ENCODE assay signal across 15 cellular contexts in the genomic region with DNA sequence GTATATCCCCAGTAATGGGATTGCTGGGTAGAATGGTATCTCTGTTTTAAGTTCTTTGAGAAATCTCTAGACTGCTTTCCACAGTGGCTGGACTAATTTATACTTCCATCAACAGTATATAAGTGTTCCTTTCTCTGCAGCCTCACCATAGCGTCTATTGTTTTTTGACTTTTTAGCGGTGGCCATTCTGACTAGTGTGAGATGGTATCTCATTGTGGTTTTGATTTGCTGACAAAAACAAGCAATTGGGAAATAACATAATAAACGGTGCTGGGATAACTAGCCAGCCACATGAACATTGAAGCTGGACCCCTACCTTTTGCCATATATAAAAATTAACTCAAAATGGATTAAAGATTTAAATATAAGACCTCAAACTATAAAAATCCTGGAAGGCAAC. TPM values are rescaled to one million over a fixed set of nuclear protein-coding genes. Genes with fewer than 3 reads are reported as not detected.
DNase-seq lines count a peak whose midpoint lies in the region; ATAC-seq and TF ChIP-seq lines count a peak whose summit lies in the region.
"Had no signal": no experiment of that assay in that cellular context is flagged by ENCODE, and none has a peak within 500 bp of the region (broad histone marks: within the 10 kb centered on the region; RNA-seq: fewer than 3 reads in every experiment).

No MANE protein-coding gene starts in this region.

- H3K27me3 ChIP-seq in upper lobe of left lung: no peaks in the 10 kb centered on the region
- no peaks in the 10 kb centered on the region for H3K27me3 ChIP-seq in esophagus squamous epithelium

- no peak overlapping the region for H3K4me3 Mint-ChIP-seq in activated B cell treated with CpG ODN at 0.5 μM for 24 hours
- no peak overlapping the region for H3K4me3 Mint-ChIP-seq in stimulated activated naive B cell treated with anti-CD40 and anti-IgM and Interleukin-4, amounts not matched to agents 10 μg/mL and 1 μg/mL and 100 μg/mL, for 72 hours
- no peak overlapping the region for H3K4me3 Mint-ChIP-seq in activated CD8-positive, alpha-beta T cell treated with anti-CD3 and anti-CD28 coated beads, Interleukin-2, amount 10 ng/mL, durations not matched to agents 7 days and 5 days
- H3K4me3 Mint-ChIP-seq: CD4-positive, alpha-beta T cell had no signal

- H3K9me3 Mint-ChIP-seq in activated B cell treated with CpG ODN at 0.5 μM for 24 hours: no peaks in the 10 kb centered on the region
- peaks cover 0 to 3% of the 10 kb centered on the region in 2 donors for H3K9me3 Mint-ChIP-seq in stimulated activated naive B cell treated with anti-CD40 and anti-IgM and Interleukin-4, amounts not matched to agents 10 μg/mL and 1 μg/mL and 100 μg/mL, for 72 hours
- H3K9me3 Mint-ChIP-seq in activated CD8-positive, alpha-beta T cell treated with anti-CD3 and anti-CD28 coated beads, Interleukin-2, amount 10 ng/mL, durations not matched to agents 7 days and 5 days (ENCODE audit: insufficient read depth): no peaks in the 10 kb centered on the region
- H3K9me3 Mint-ChIP-seq: CD4-positive, alpha-beta T cell had no signal

- H3K9me3 ChIP-seq in upper lobe of left lung (no peaks in the 10 kb centered on the region), esophagus squamous epithelium (no peaks in the 10 kb centered on the region)

- no peaks in the 10 kb centered on the region for H3K36me3 Mint-ChIP-seq in activated B cell treated with CpG ODN at 0.5 μM for 24 hours (ENCODE audit: low read depth)
- peaks cover 14 to 15% of the 10 kb centered on the region in 2 donors for H3K36me3 Mint-ChIP-seq in stimulated activated naive B cell treated with anti-CD40 and anti-IgM and Interleukin-4, amounts not matched to agents 10 μg/mL and 1 μg/mL and 100 μg/mL, for 72 hours
- H3K36me3 Mint-ChIP-seq in activated CD8-positive, alpha-beta T cell treated with anti-CD3 and anti-CD28 coated beads, Interleukin-2, amount 10 ng/mL, durations not matched to agents 7 days and 5 days (ENCODE audit: low read depth): no peaks in the 10 kb centered on the region

- peak overlapping the region; percentile 59 for H3K27ac Mint-ChIP-seq in activated B cell treated with CpG ODN at 0.5 μM for 24 hours
- peak overlapping the region; percentile 92 for H3K27ac Mint-ChIP-seq in stimulated activated naive B cell treated with anti-CD40 and anti-IgM and Interleukin-4, amounts not matched to agents 10 μg/mL and 1 μg/mL and 100 μg/mL, for 72 hours
- H3K27ac Mint-ChIP-seq in activated CD8-positive, alpha-beta T cell treated with anti-CD3 and anti-CD28 coated beads, Interleukin-2, amount 10 ng/mL, durations not matched to agents 7 days and 5 days: no peak overlapping the region
- H3K27ac Mint-ChIP-seq: CD4-positive, alpha-beta T cell had no signal

- H3K36me3 ChIP-seq in upper lobe of left lung (no peaks in the 10 kb centered on the region), esophagus squamous epithelium (no peaks in the 10 kb centered on the region)
- H3K36me3 ChIP-seq: BLaER1 treated with 17β-estradiol and CSF1 and Interleukin-3, amounts not matched to agents 10 nM and 100 nM had no signal

- DNase-seq in LHCN-M2 (ENCODE audit: low read depth) (peak; percentile 16), activated B cell treated with CpG ODN at 0.5 μM for 24 hours (no peak), fibroblast of mammary gland (ENCODE audit: low read depth) (peak; percentile 51), upper lobe of left lung (no peak), esophagus squamous epithelium (lab: John Stamatoyannopoulos, UW) (no peak)
- DNase-seq in stimulated activated naive B cell treated with anti-CD40 and anti-IgM and Interleukin-4, amounts not matched to agents 10 μg/mL and 1 μg/mL and 100 μg/mL, for 72 hours: no peak
- DNase-seq in activated CD8-positive, alpha-beta T cell treated with anti-CD3 and anti-CD28 coated beads, Interleukin-2, amount 10 ng/mL, durations not matched to agents 7 days and 5 days: no peak
- DNase-seq: ACHN; CD4-positive, alpha-beta T cell; DMS79; EL; GM23248 had no signal

- H3K4me3 ChIP-seq in fibroblast of mammary gland (ENCODE audit: control insufficient read depth, low read depth, low read length): no peak overlapping the region
- no peak overlapping the region for H3K4me3 ChIP-seq in upper lobe of left lung
- no peak overlapping the region for H3K4me3 ChIP-seq in esophagus squamous epithelium
- H3K4me3 ChIP-seq: BLaER1 treated with 17β-estradiol and CSF1 and Interleukin-3, amounts not matched to agents 10 nM and 100 nM; GM23248 had no signal

- TF ChIP-seq POLR2A in upper lobe of left lung (IDR thresholded peaks at IDR 0.05) (no peak), esophagus squamous epithelium (IDR thresholded peaks at IDR 0.05) (no peak)

- ATAC-seq in activated B cell treated with CpG ODN at 0.5 μM for 24 hours (ENCODE audit: low read depth): no peak
- ATAC-seq in stimulated activated naive B cell treated with anti-CD40 and anti-IgM and Interleukin-4, amounts not matched to agents 10 μg/mL and 1 μg/mL and 100 μg/mL, for 72 hours (replicated peaks): no peak
- no peak for ATAC-seq in activated CD8-positive, alpha-beta T cell treated with anti-CD3 and anti-CD28 coated beads, Interleukin-2, amount 10 ng/mL, durations not matched to agents 7 days and 5 days
- ATAC-seq in upper lobe of left lung (ENCODE audit: low FRiP score in 2 of 2): no peak
- ATAC-seq: HCT116 had no signal

- peaks cover 87% of the 10 kb centered on the region for H3K4me1 Mint-ChIP-seq in activated B cell treated with CpG ODN at 0.5 μM for 24 hours
- peaks cover 38 to 78% of the 10 kb centered on the region in 2 donors for H3K4me1 Mint-ChIP-seq in stimulated activated naive B cell treated with anti-CD40 and anti-IgM and Interleukin-4, amounts not matched to agents 10 μg/mL and 1 μg/mL and 100 μg/mL, for 72 hours
- peaks cover 18% of the 10 kb centered on the region for H3K4me1 Mint-ChIP-seq in activated CD8-positive, alpha-beta T cell treated with anti-CD3 and anti-CD28 coated beads, Interleukin-2, amount 10 ng/mL, durations not matched to agents 7 days and 5 days (ENCODE audit: low read depth)

- POLR2A ChIA-PET in activated B cell treated with CpG ODN at 0.5 μM for 24 hours (lab: Charles Lee): no interaction called here
- POLR2A ChIA-PET in activated CD8-positive, alpha-beta T cell treated with anti-CD3 and anti-CD28 coated beads, Interleukin-2, amount 10 ng/mL, durations not matched to agents 7 days and 5 days (lab: Charles Lee): no interaction called here

- no peak for TF ChIP-seq EP300 in upper lobe of left lung (IDR thresholded peaks at IDR 0.05)

- no peaks in the 10 kb centered on the region for H3K27me3 Mint-ChIP-seq in activated B cell treated with CpG ODN at 0.5 μM for 24 hours
- no peaks in the 10 kb centered on the region for H3K27me3 Mint-ChIP-seq in stimulated activated naive B cell treated with anti-CD40 and anti-IgM and Interleukin-4, amounts not matched to agents 10 μg/mL and 1 μg/mL and 100 μg/mL, for 72 hours
- H3K27me3 Mint-ChIP-seq in activated CD8-positive, alpha-beta T cell treated with anti-CD3 and anti-CD28 coated beads, Interleukin-2, amount 10 ng/mL, durations not matched to agents 7 days and 5 days (ENCODE audit: low read depth): peaks cover 16% of the 10 kb centered on the region
- H3K27me3 Mint-ChIP-seq: CD4-positive, alpha-beta T cell had no signal

- H3K4me1 ChIP-seq in upper lobe of left lung (no peaks in the 10 kb centered on the region), esophagus squamous epithelium (no peaks in the 10 kb centered on the region)

- H3K27ac ChIP-seq in upper lobe of left lung (no peak overlapping the region), esophagus squamous epithelium (no peak overlapping the region)
- H3K27ac ChIP-seq: BLaER1 treated with 17β-estradiol and CSF1 and Interleukin-3, amounts not matched to agents 10 nM and 100 nM; GM23248 had no signal

- CTCF ChIA-PET in activated B cell treated with CpG ODN at 0.5 μM for 24 hours (lab: Charles Lee): interaction anchor here (1.5 kb wide), 1 partner anchor 58 kb away, joined by 6 read pairs; no protein-coding TSS in a partner anchor
- CTCF ChIA-PET in activated CD8-positive, alpha-beta T cell treated with anti-CD3 and anti-CD28 coated beads, Interleukin-2, amount 10 ng/mL, durations not matched to agents 7 days and 5 days (lab: Charles Lee): interaction anchor here (2.3 kb wide), 1 partner anchor 59 kb away, joined by 11 read pairs; the partner anchor contains the start of gene MED23

- WGBS in upper lobe of left lung, 2 donors: 84 to 85% methylated on average over 3 of the region's 3 CpGs
- 86 to 88% methylated on average over 3 of the region's 3 CpGs for WGBS in esophagus squamous epithelium, 2 donors

- intact Hi-C loops in activated B cell treated with CpG ODN at 0.5 μM for 24 hours (cut with micrococcal nuclease): loop anchor here (5.0 to 10.0 kb wide), 7 partner anchors 445 to 1125 kb away; partner anchors contain the start of genes AKAP7, EPB41L2 and RPS12
- intact Hi-C loops in esophagus squamous epithelium (cut with DNase I): no loop called here

- no peak for TF ChIP-seq CTCF in activated B cell treated with CpG ODN at 0.5 μM for 24 hours (IDR thresholded peaks at IDR 0.05)
- no peak for TF ChIP-seq CTCF in fibroblast of mammary gland (conservative IDR thresholded peaks at IDR 0.05; ENCODE audit: control insufficient read depth, insufficient read depth, low read depth, low read length)
- no peak for TF ChIP-seq CTCF in upper lobe of left lung (IDR thresholded peaks at IDR 0.05)
- no peak for TF ChIP-seq CTCF in esophagus squamous epithelium (IDR thresholded peaks at IDR 0.05)

RNA-seq across cellular contexts. Expression of gene OR2A4, which starts 14.2 kb away (rescaled TPM):
- 0.06 TPM in 1 of 2 replicates, not detected in the other for total RNA-seq in LHCN-M2 (2014; rRNA removed)
- not detected for polyA plus RNA-seq in LHCN-M2 (2012)
- total RNA-seq in activated B cell treated with CpG ODN at 0.5 μM for 24 hours: not detected in 2 replicates
- total RNA-seq in activated CD8-positive, alpha-beta T cell treated with anti-CD3 and anti-CD28 coated beads, Interleukin-2, amount 10 ng/mL, durations not matched to agents 7 days and 5 days: not detected
- 1 to 10 TPM in 1 of 6 donors, not detected in 5; 5.2 TPM for total RNA-seq in upper lobe of left lung
- total RNA-seq in esophagus squamous epithelium: under 1 TPM in 1 of 4 donors, not detected in 3; 0.57 TPM
- total RNA-seq: A172; CD4-positive, alpha-beta T cell; GM23248 had no signal
- polyA plus RNA-seq: GM23248 had no signal

RNA-seq across cellular contexts. Expression of gene CTAGE9, which starts 23.8 kb away (rescaled TPM):
- not detected in 2 replicates for total RNA-seq in LHCN-M2 (2014; rRNA removed)
- not detected for polyA plus RNA-seq in LHCN-M2 (2012)
- not detected in 2 replicates for total RNA-seq in activated B cell treated with CpG ODN at 0.5 μM for 24 hours
- total RNA-seq in activated CD8-positive, alpha-beta T cell treated with anti-CD3 and anti-CD28 coated beads, Interleukin-2, amount 10 ng/mL, durations not matched to agents 7 days and 5 days: not detected
- total RNA-seq in upper lobe of left lung: not detected
- not detected for total RNA-seq in esophagus squamous epithelium
- total RNA-seq: A172; CD4-positive, alpha-beta T cell; GM23248 had no signal
- polyA plus RNA-seq: GM23248 had no signal

RNA-seq across cellular contexts. Expression of gene ENPP3, which starts 49.9 kb away (rescaled TPM):
- total RNA-seq in LHCN-M2 (2014; rRNA removed) (0.19 TPM in 1 of 2 replicates, not detected in the other), activated B cell treated with CpG ODN at 0.5 μM for 24 hours (0.07 and 0.29 TPM in 2 replicates), upper lobe of left lung (1 to 10 TPM in 2 of 6 donors, under 1 TPM in 4; under 0.01 to 2.1 (median 0.39) TPM), esophagus squamous epithelium (1 to 10 TPM in 1 of 4 donors, under 1 TPM in 3; 0.06 to 2.3 (median 0.17) TPM)
- polyA plus RNA-seq in LHCN-M2 (2012): not detected
- total RNA-seq in activated CD8-positive, alpha-beta T cell treated with anti-CD3 and anti-CD28 coated beads, Interleukin-2, amount 10 ng/mL, durations not matched to agents 7 days and 5 days: under 1 TPM; 0.11 to 0.47 TPM
- total RNA-seq: A172, GM23248 had no signal
- polyA plus RNA-seq: GM23248 had no signal

RNA-seq across cellular contexts. Expression of gene MED23, which starts 59.0 kb away (rescaled TPM):
- total RNA-seq in LHCN-M2 (2014; rRNA removed) (25.7 and 26.9 TPM in 2 replicates), activated B cell treated with CpG ODN at 0.5 μM for 24 hours (45.3 and 51.0 TPM in 2 replicates), upper lobe of left lung (10 to 100 TPM; 18.1 to 46.2 (median 23.9) TPM), esophagus squamous epithelium (10 to 100 TPM; 12.2 to 31.9 (median 20.1) TPM)
- polyA plus RNA-seq in LHCN-M2 (2012): 5.4 TPM
- total RNA-seq in activated CD8-positive, alpha-beta T cell treated with anti-CD3 and anti-CD28 coated beads, Interleukin-2, amount 10 ng/mL, durations not matched to agents 7 days and 5 days: 10 to 100 TPM; 26.1 to 27.8 TPM

Comparison
In these comparisons a context has a peak if more than half of its experiments do, and no peak if none do; other contexts are left out.
1. DNase-seq: peak in LHCN-M2 (single experiment) and fibroblast of mammary gland (single experiment); none in activated B cell treated with CpG ODN at 0.5 μM for 24 hours (single experiment), stimulated activated naive B cell treated with anti-CD40 and anti-IgM and Interleukin-4, amounts not matched to agents 10 μg/mL and 1 μg/mL and 100 μg/mL, for 72 hours (single experiment), activated CD8-positive, alpha-beta T cell treated with anti-CD3 and anti-CD28 coated beads, Interleukin-2, amount 10 ng/mL, durations not matched to agents 7 days and 5 days (single experiment), upper lobe of left lung (0 of 2) and esophagus squamous epithelium (single experiment).